3 cellular contexts compared by ENCODE assay signal in the genomic region with DNA sequence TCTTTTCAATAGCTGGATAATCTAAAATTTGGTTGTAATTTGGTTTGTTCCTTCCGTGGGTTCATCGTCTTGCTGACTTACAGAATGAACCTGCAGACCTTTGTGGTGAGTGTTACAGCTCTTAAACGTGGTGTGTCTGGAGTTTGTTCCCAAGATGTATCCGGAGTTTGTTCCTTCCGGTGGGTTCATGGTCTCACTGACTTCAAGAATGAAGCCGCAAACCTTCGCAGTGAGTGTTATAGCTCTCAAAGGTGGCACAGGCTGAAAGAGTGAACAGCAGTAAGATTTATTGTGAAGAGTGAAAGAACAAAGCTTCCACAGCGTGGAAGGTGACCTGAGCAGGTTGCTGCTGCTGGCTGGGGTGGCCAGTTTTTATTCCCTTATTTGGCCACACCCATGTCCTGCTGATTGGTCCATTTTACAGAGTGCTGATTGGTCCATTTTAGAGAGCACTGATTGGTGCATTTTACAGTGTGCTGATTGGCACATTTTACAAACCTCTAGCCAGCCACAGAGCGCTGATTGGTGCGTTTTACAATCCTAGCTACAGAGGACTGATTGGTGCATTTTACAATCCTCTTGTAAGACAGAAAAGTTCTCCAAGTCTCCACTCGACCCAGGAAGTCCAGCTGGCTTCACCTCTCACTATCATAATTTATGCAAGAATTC.
TF ChIP-seq lines count a peak whose summit lies in the region.

No MANE protein-coding gene starts in this region.

TF ChIP-seq in HepG2, 621 proteins besides CTCF, POLR2A, EP300 and RAD21 (continues in another document):
- TF ChIP-seq, protein P1, sequence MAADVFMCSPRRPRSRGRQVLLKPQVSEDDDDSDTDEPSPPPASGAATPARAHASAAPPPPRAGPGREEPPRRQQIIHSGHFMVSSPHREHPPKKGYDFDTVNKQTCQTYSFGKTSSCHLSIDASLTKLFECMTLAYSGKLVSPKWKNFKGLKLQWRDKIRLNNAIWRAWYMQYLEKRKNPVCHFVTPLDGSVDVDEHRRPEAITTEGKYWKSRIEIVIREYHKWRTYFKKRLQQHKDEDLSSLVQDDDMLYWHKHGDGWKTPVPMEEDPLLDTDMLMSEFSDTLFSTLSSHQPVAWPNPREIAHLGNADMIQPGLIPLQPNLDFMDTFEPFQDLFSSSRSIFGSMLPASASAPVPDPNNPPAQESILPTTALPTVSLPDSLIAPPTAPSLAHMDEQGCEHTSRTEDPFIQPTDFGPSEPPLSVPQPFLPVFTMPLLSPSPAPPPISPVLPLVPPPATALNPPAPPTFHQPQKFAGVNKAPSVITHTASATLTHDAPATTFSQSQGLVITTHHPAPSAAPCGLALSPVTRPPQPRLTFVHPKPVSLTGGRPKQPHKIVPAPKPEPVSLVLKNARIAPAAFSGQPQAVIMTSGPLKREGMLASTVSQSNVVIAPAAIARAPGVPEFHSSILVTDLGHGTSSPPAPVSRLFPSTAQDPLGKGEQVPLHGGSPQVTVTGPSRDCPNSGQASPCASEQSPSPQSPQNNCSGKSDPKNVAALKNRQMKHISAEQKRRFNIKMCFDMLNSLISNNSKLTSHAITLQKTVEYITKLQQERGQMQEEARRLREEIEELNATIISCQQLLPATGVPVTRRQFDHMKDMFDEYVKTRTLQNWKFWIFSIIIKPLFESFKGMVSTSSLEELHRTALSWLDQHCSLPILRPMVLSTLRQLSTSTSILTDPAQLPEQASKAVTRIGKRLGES (CRISPR knock-in tag; IDR thresholded peaks at IDR 0.05; ENCODE audit: borderline replicate concordance): no peak
- TF ChIP-seq SRF (IDR thresholded peaks at IDR 0.05; ENCODE audit: low read depth, low read length) (peak; percentile 49; the same call in 1 of the 2 replicates), PHF21A (CRISPR knock-in tag; IDR thresholded peaks at IDR 0.05) (no peak), ZFP82 (CRISPR knock-in tag; IDR thresholded peaks at IDR 0.05; ENCODE audit: borderline replicate concordance) (no peak), ZKSCAN5 (CRISPR knock-in tag; IDR thresholded peaks at IDR 0.05) (no peak), GZF1 (CRISPR knock-in tag; IDR thresholded peaks at IDR 0.05) (no peak), ARNTL (CRISPR knock-in tag; IDR thresholded peaks at IDR 0.05) (no peak), TARDBP (CRISPR knock-in tag; IDR thresholded peaks at IDR 0.05) (no peak), NFRKB (IDR thresholded peaks at IDR 0.05) (no peak), ZC3H13 (CRISPR knock-in tag; IDR thresholded peaks at IDR 0.05) (no peak), TMF1 (CRISPR knock-in tag; IDR thresholded peaks at IDR 0.05; ENCODE audit: low read depth) (no peak), HES4 (CRISPR knock-in tag; IDR thresholded peaks at IDR 0.05; ENCODE audit: borderline replicate concordance) (no peak)
- TF ChIP-seq, protein P2, sequence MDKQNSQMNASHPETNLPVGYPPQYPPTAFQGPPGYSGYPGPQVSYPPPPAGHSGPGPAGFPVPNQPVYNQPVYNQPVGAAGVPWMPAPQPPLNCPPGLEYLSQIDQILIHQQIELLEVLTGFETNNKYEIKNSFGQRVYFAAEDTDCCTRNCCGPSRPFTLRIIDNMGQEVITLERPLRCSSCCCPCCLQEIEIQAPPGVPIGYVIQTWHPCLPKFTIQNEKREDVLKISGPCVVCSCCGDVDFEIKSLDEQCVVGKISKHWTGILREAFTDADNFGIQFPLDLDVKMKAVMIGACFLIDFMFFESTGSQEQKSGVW (CRISPR knock-in tag; IDR thresholded peaks at IDR 0.05; ENCODE audit: borderline replicate concordance): no peak

TF ChIP-seq in H1, 55 proteins besides CTCF, POLR2A, EP300 and RAD21:
- no peak for TF ChIP-seq KDM1A (IDR thresholded peaks at IDR 0.05; ENCODE audit: borderline replicate concordance, low read length)
- 0 out of 2 replicates have a peak, but pooled peaks have one; percentile 16 for TF ChIP-seq SP1 (IDR thresholded peaks at IDR 0.05; ENCODE audit: low read depth, low read length)

TF ChIP-seq in GM23338, 12 proteins besides CTCF, POLR2A, EP300 and RAD21:
- TF ChIP-seq, protein P3, sequence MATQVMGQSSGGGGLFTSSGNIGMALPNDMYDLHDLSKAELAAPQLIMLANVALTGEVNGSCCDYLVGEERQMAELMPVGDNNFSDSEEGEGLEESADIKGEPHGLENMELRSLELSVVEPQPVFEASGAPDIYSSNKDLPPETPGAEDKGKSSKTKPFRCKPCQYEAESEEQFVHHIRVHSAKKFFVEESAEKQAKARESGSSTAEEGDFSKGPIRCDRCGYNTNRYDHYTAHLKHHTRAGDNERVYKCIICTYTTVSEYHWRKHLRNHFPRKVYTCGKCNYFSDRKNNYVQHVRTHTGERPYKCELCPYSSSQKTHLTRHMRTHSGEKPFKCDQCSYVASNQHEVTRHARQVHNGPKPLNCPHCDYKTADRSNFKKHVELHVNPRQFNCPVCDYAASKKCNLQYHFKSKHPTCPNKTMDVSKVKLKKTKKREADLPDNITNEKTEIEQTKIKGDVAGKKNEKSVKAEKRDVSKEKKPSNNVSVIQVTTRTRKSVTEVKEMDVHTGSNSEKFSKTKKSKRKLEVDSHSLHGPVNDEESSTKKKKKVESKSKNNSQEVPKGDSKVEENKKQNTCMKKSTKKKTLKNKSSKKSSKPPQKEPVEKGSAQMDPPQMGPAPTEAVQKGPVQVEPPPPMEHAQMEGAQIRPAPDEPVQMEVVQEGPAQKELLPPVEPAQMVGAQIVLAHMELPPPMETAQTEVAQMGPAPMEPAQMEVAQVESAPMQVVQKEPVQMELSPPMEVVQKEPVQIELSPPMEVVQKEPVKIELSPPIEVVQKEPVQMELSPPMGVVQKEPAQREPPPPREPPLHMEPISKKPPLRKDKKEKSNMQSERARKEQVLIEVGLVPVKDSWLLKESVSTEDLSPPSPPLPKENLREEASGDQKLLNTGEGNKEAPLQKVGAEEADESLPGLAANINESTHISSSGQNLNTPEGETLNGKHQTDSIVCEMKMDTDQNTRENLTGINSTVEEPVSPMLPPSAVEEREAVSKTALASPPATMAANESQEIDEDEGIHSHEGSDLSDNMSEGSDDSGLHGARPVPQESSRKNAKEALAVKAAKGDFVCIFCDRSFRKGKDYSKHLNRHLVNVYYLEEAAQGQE (IDR thresholded peaks at IDR 0.05; ENCODE audit: unreplicated experiment): no peak
- TF ChIP-seq ZNF462 (CRISPR knock-in tag; IDR thresholded peaks at IDR 0.05): no peak
- TF ChIP-seq POLR2AphosphoS5 (IDR thresholded peaks at IDR 0.05; ENCODE audit: low read depth): no peak
- no peak for TF ChIP-seq EZH2phosphoT487 (IDR thresholded peaks at IDR 0.05; ENCODE audit: unreplicated experiment)
- TF ChIP-seq CREB1 (CRISPR knock-in tag; IDR thresholded peaks at IDR 0.05; ENCODE audit: low read depth): no peak
- no peak for TF ChIP-seq EZH2 (IDR thresholded peaks at IDR 0.05; ENCODE audit: low read depth, unreplicated experiment)
- TF ChIP-seq ZNF114 (CRISPR knock-in tag; IDR thresholded peaks at IDR 0.05): no peak
- TF ChIP-seq ZNF331 (CRISPR knock-in tag; IDR thresholded peaks at IDR 0.05; ENCODE audit: low read depth): no peak
- TF ChIP-seq NANOG (IDR thresholded peaks at IDR 0.05; ENCODE audit: borderline replicate concordance): no peak
- TF ChIP-seq, protein P4, sequence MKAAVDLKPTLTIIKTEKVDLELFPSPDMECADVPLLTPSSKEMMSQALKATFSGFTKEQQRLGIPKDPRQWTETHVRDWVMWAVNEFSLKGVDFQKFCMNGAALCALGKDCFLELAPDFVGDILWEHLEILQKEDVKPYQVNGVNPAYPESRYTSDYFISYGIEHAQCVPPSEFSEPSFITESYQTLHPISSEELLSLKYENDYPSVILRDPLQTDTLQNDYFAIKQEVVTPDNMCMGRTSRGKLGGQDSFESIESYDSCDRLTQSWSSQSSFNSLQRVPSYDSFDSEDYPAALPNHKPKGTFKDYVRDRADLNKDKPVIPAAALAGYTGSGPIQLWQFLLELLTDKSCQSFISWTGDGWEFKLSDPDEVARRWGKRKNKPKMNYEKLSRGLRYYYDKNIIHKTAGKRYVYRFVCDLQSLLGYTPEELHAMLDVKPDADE (IDR thresholded peaks at IDR 0.05): no peak
- no peak for TF ChIP-seq JUNB (IDR thresholded peaks at IDR 0.05; ENCODE audit: unreplicated experiment)
- TF ChIP-seq STAT1 (IDR thresholded peaks at IDR 0.05; ENCODE audit: unreplicated experiment): no peak
